1 cellular context compared by ENCODE assay signal in genomic region chr15:63502843-63503738, GRCh38.
TF ChIP-seq lines count a peak whose summit lies in the region.

No MANE protein-coding gene starts in this region.

TF ChIP-seq in K562, 482 proteins besides CTCF, POLR2A, EP300 and RAD21 (continued from another document and continues in another):
- TF ChIP-seq PATZ1 (CRISPR knock-in tag; IDR thresholded peaks at IDR 0.05; ENCODE audit: borderline replicate concordance) (peak; percentile 24; the same call in 1 of the 2 replicates), CSDE1 (IDR thresholded peaks at IDR 0.05) (no peak), SAFB2 (IDR thresholded peaks at IDR 0.05; ENCODE audit: borderline replicate concordance, low read depth, low read length, severe bottlenecking) (no peak), ZNF766 (CRISPR knock-in tag; conservative IDR thresholded peaks at IDR 0.05) (peak; percentile 49), ATF7 (IDR thresholded peaks at IDR 0.05) (peak; percentile 30), ZNF395 (CRISPR knock-in tag; IDR thresholded peaks at IDR 0.05) (peak; percentile 45), CUX1 (CRISPR knock-in tag; IDR thresholded peaks at IDR 0.05) (0 out of 2 replicates have a peak, but pooled peaks have one; percentile 48), PCBP2 (IDR thresholded peaks at IDR 0.05; ENCODE audit: low read depth, low read length, poor library complexity, severe bottlenecking) (no peak), HOMEZ (CRISPR knock-in tag; IDR thresholded peaks at IDR 0.05) (no peak), ETV6 (IDR thresholded peaks at IDR 0.05; ENCODE audit: borderline replicate concordance in 1 of 2, low read depth in 2 of 2, low read length in 1 of 2) (peak; percentile 93 to 96), ETV6 (CRISPR knock-in tag; IDR thresholded peaks at IDR 0.05; ENCODE audit: borderline replicate concordance) (no peak), ZNF79 (CRISPR knock-in tag; IDR thresholded peaks at IDR 0.05; ENCODE audit: low read depth) (no peak), ARID4B (CRISPR knock-in tag; IDR thresholded peaks at IDR 0.05) (no peak), XRCC5 (IDR thresholded peaks at IDR 0.05; ENCODE audit: low read depth, low read length) (peak; percentile 53; the same call in 1 of the 2 replicates), TRIM28 (IDR thresholded peaks at IDR 0.05) (peak; percentile 16; the same call in 1 of the 2 replicates), POLR3G (IDR thresholded peaks at IDR 0.05; ENCODE audit: extremely low read depth, insufficient read length, insufficient replicate concordance) (no peak), TGIF2 (CRISPR knock-in tag; IDR thresholded peaks at IDR 0.05) (no peak), CCNT2 (IDR thresholded peaks at IDR 0.05; ENCODE audit: borderline replicate concordance, extremely low read depth, insufficient read length, low read depth, low read length) (peak; percentile 51), NBN (IDR thresholded peaks at IDR 0.05; ENCODE audit: low read depth) (peak; percentile 71), U2AF2 (optimal IDR thresholded peaks at IDR 0.05; ENCODE audit: low read depth, low read length) (no peak), RCOR1 (IDR thresholded peaks at IDR 0.05; ENCODE audit: borderline replicate concordance in 1 of 2, low read depth in 2 of 2, low read length in 2 of 2) (peak in 1 of 2 experiments; percentile 73; a peak in 1 of 4 replicates), E4F1 (CRISPR knock-in tag; IDR thresholded peaks at IDR 0.05; ENCODE audit: borderline replicate concordance) (no peak), JUN (IDR thresholded peaks at IDR 0.05; ENCODE audit: borderline replicate concordance, low read depth, low read length) (peak; percentile 40; the same call in 1 of the 2 replicates), JUN (CRISPR knock-in tag; IDR thresholded peaks at IDR 0.05; ENCODE audit: borderline replicate concordance) (no peak), MITF (IDR thresholded peaks at IDR 0.05) (0 out of 2 replicates have a peak, but pooled peaks have one; percentile 13), HDAC3 (IDR thresholded peaks at IDR 0.05; ENCODE audit: borderline replicate concordance, partially characterized antibody) (peak; percentile 36), ZNF57 (CRISPR knock-in tag; IDR thresholded peaks at IDR 0.05) (no peak), TBL1XR1 (IDR thresholded peaks at IDR 0.05; ENCODE audit: low read length in 2 of 2) (peak in 1 of 2 experiments; percentile 47; a peak in 1 of 4 replicates), MBD1 (CRISPR knock-in tag; IDR thresholded peaks at IDR 0.05) (peak; percentile 45; the same call in 1 of the 2 replicates), MEF2A (IDR thresholded peaks at IDR 0.05; ENCODE audit: control insufficient read depth, low read depth, low read length) (0 out of 2 replicates have a peak, but pooled peaks have one; percentile 13), DDX20 (tag; IDR thresholded peaks at IDR 0.05; ENCODE audit: low read depth) (no peak), ARNT (IDR thresholded peaks at IDR 0.05) (0 out of 4 replicates have a peak, but pooled peaks of 1 of the 2 experiments have one; percentile 21), ELF4 (CRISPR knock-in tag; IDR thresholded peaks at IDR 0.05) (peak; percentile 47; the same call in 1 of the 2 replicates)
